Comparison of ENCODE assay signal across 1 cellular context in genomic region chr5:69024241-69024651, GRCh38.
TF ChIP-seq lines count a peak whose summit lies in the region.

No MANE protein-coding gene starts in this region.

TF ChIP-seq in K562, 482 proteins besides CTCF, POLR2A, EP300 and RAD21 (continued from another document):
- no peak for TF ChIP-seq BHLHE40 (IDR thresholded peaks at IDR 0.05; ENCODE audit: low read length)
- no peak for TF ChIP-seq ZNF253 (CRISPR knock-in tag; conservative IDR thresholded peaks at IDR 0.05)
- peak; percentile 57; the same call in 1 of the 2 replicates for TF ChIP-seq SMC3 (conservative IDR thresholded peaks at IDR 0.05; ENCODE audit: insufficient read depth, low read depth, low read length)
- TF ChIP-seq FOXK2 (conservative IDR thresholded peaks at IDR 0.05 in 1 of 2, IDR thresholded peaks at IDR 0.05 in 1 of 2; ENCODE audit: low read depth in 2 of 2): no peak
- no peak for TF ChIP-seq SMAD4 (CRISPR knock-in tag; conservative IDR thresholded peaks at IDR 0.05)
- TF ChIP-seq CHD2 (IDR thresholded peaks at IDR 0.05; ENCODE audit: low read depth, low read length): no peak
- TF ChIP-seq, protein P1, sequence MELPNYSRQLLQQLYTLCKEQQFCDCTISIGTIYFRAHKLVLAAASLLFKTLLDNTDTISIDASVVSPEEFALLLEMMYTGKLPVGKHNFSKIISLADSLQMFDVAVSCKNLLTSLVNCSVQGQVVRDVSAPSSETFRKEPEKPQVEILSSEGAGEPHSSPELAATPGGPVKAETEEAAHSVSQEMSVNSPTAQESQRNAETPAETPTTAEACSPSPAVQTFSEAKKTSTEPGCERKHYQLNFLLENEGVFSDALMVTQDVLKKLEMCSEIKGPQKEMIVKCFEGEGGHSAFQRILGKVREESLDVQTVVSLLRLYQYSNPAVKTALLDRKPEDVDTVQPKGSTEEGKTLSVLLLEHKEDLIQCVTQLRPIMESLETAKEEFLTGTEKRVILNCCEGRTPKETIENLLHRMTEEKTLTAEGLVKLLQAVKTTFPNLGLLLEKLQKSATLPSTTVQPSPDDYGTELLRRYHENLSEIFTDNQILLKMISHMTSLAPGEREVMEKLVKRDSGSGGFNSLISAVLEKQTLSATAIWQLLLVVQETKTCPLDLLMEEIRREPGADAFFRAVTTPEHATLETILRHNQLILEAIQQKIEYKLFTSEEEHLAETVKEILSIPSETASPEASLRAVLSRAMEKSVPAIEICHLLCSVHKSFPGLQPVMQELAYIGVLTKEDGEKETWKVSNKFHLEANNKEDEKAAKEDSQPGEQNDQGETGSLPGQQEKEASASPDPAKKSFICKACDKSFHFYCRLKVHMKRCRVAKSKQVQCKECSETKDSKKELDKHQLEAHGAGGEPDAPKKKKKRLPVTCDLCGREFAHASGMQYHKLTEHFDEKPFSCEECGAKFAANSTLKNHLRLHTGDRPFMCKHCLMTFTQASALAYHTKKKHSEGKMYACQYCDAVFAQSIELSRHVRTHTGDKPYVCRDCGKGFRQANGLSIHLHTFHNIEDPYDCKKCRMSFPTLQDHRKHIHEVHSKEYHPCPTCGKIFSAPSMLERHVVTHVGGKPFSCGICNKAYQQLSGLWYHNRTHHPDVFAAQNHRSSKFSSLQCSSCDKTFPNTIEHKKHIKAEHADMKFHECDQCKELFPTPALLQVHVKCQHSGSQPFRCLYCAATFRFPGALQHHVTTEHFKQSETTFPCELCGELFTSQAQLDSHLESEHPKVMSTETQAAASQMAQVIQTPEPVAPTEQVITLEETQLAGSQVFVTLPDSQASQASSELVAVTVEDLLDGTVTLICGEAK (IDR thresholded peaks at IDR 0.05): no peak
- TF ChIP-seq, protein P1 (CRISPR knock-in tag; IDR thresholded peaks at IDR 0.05): no peak
- no peak for TF ChIP-seq PURB (CRISPR knock-in tag; IDR thresholded peaks at IDR 0.05; ENCODE audit: low read depth)
- TF ChIP-seq ZNF57 (CRISPR knock-in tag; IDR thresholded peaks at IDR 0.05): no peak
- no peak for TF ChIP-seq ZC3H11A (IDR thresholded peaks at IDR 0.05; ENCODE audit: low read depth, low read length)
